In the genomic region with DNA sequence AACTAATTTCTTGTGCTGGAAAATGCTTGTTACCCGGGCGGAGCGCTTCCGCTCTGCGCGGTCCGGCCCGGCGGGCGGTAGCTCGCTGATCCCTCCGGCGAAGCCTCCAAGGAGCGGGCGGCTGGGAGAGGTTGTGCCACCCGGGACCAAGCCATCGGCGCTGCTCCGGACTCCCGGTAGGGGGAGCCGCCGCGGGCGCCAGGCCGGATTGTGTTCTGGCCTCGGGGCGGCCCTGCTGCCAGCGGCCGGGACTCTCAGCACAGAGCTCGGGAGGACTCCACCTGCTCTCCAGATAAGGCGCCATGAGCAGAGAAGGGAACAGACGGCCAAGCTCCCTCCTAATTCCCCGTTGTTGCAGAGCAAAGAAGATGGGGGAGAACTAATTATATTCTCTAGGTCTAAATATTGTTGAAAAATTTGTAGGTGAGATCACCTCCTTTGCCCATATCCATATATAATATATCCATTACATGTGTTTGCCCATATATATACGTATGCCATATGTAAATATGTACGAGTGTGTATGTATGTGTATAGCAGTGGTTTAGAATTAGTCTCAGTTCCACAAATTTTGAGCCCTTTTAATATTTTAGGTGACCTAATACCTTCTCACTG, we compare ENCODE assay signal across 8 cellular contexts. TPM values are rescaled to one million over a fixed set of nuclear protein-coding genes. Genes with fewer than 3 reads are reported as not detected.
DNase-seq lines count a peak whose midpoint lies in the region; ATAC-seq, FAIRE-seq and TF ChIP-seq lines count a peak whose summit lies in the region.

No MANE protein-coding gene starts in this region.

- no peaks in the 10 kb centered on the region for H3K9me3 ChIP-seq in ES-I3 (ENCODE audit: control insufficient read depth, insufficient read depth, low read length)
- no peaks in the 10 kb centered on the region for H3K9me3 ChIP-seq in T-helper 17 cell (ENCODE audit: control insufficient read depth, low read length, poor library complexity, severe bottlenecking)
- H3K9me3 ChIP-seq in gastroesophageal sphincter: no peaks in the 10 kb centered on the region
- no peaks in the 10 kb centered on the region for H3K9me3 ChIP-seq in pancreas

- intact Hi-C loops in pancreas (cut with DNase I): no loop called here

- no peak overlapping the region for H3K4me3 Mint-ChIP-seq in T-helper 17 cell

- no peaks in the 10 kb centered on the region for H3K36me3 ChIP-seq in ES-I3 (ENCODE audit: insufficient read depth, low read length)
- no peaks in the 10 kb centered on the region for H3K36me3 ChIP-seq in gastroesophageal sphincter
- no peaks in the 10 kb centered on the region for H3K36me3 ChIP-seq in pancreas

- H3K4me3 ChIP-seq in gastroesophageal sphincter: peak overlapping the region in 1 of 2 donors; percentile 21
- peak overlapping the region in 2 of 4 donors; percentile 19 to 25 for H3K4me3 ChIP-seq in pancreas

- TF ChIP-seq CTCF in gastroesophageal sphincter (IDR thresholded peaks at IDR 0.05) (peak in 3 of 4 experiments; percentile 40 to 74 (median 64)), pancreas (IDR thresholded peaks at IDR 0.05) (peak; percentile 46 to 70 (median 60))

- H3K9ac ChIP-seq in ES-I3 (ENCODE audit: low read depth, low read length): peak overlapping the region; percentile 44; the same call in 1 of the 2 replicates

- TF ChIP-seq EP300 in gastroesophageal sphincter (IDR thresholded peaks at IDR 0.05): no peak

- peaks cover 94% of the 10 kb centered on the region for H3K27me3 Mint-ChIP-seq in T-helper 17 cell

- peak; percentile 85 for ATAC-seq in GM21717 (IDR thresholded peaks at IDR 0.05; ENCODE audit: unreplicated experiment)
- peak; percentile 42 for ATAC-seq in T-helper 17 cell
- ATAC-seq in gastroesophageal sphincter: peak; percentile 73
- ATAC-seq in pancreas: peak; percentile 94 to 99 (median 96)
- no peak for ATAC-seq in HG02571 (IDR thresholded peaks at IDR 0.05; ENCODE audit: unreplicated experiment)

- H3K4me1 Mint-ChIP-seq in T-helper 17 cell: peaks cover 14% of the 10 kb centered on the region

- peaks cover 3% of the 10 kb centered on the region for H3K4me1 ChIP-seq in ES-I3 (ENCODE audit: insufficient read depth, low read length)
- H3K4me1 ChIP-seq in gastroesophageal sphincter: peaks cover 0 to 45% (median 8%) of the 10 kb centered on the region in 3 donors
- H3K4me1 ChIP-seq in pancreas: peaks cover 0 to 7% (median 0%) of the 10 kb centered on the region in 3 donors

- DNase-seq in LHCN-M2 (ENCODE audit: low read depth) (peak; percentile 58), T-helper 17 cell (no peak), pancreas (peak in 5 of 6 donors; percentile 59 to 92 (median 82))
- no peak for DNase-seq in effector CD4-positive, alpha-beta T cell

- no peak overlapping the region for H3K27ac Mint-ChIP-seq in T-helper 17 cell

- H3K36me3 Mint-ChIP-seq in T-helper 17 cell (ENCODE audit: low read depth): peaks cover 2% of the 10 kb centered on the region

- H3K27ac ChIP-seq in gastroesophageal sphincter (no peak overlapping the region), pancreas (no peak overlapping the region)

- 28 to 34% methylated on average over 3 to 6 of the region's 35 CpGs for WGBS in gastroesophageal sphincter (ENCODE audit: low coverage in 1 of 2), 2 donors
- WGBS in pancreas, 2 donors: 7% methylated on average over 35 of the region's 35 CpGs

- H3K27me3 ChIP-seq in gastroesophageal sphincter (peaks cover 95% of the 10 kb centered on the region), pancreas (peaks cover 8 to 49% (median 10%) of the 10 kb centered on the region in 4 donors)

- TF ChIP-seq POLR2A in gastroesophageal sphincter (IDR thresholded peaks at IDR 0.05): no peak

- FAIRE-seq in pancreas (lab: Jason Lieb, UNC): no peak

RNA-seq across cellular contexts. Expression of a gene that starts 13.8 kb away (rescaled TPM):
- total RNA-seq in LHCN-M2 (2014; rRNA removed) (9.6 and 10.3 TPM in 2 replicates), T-helper 17 cell (under 1 TPM; 0.05 to 0.29 TPM), gastroesophageal sphincter (1 to 10 TPM; 2.2 to 6.7 (median 3.4) TPM), pancreas (1 to 10 TPM; 2.6 to 4.8 (median 3.7) TPM)
- 3.6 TPM for polyA plus RNA-seq in LHCN-M2 (2012)
- 1 to 10 TPM in 1 of 2 donors, under 1 TPM in 1; 0.80 to 2.1 TPM for polyA plus RNA-seq in pancreas

Comparison
In these comparisons a context has a peak if more than half of its experiments do, and no peak if none do; other contexts are left out.
1. DNase-seq: peak in LHCN-M2 (single experiment) and pancreas (5 of 6); none in T-helper 17 cell (0 of 3) and effector CD4-positive, alpha-beta T cell (single experiment).